1 cellular context compared by ENCODE assay signal in genomic region chr4:107083-107443, GRCh38.
A peak's percentile ranks its signal among the peaks of the same experiment; 100 is the strongest.
TF ChIP-seq lines count a peak whose summit lies in the region.

No MANE protein-coding gene starts in this region.

TF ChIP-seq in WTC11, 78 proteins besides CTCF, POLR2A, EP300 and RAD21:
- TF ChIP-seq ARID4B (CRISPR knock-in tag; IDR thresholded peaks at IDR 0.05; ENCODE audit: borderline replicate concordance) (no peak), ZNF423 (CRISPR knock-in tag; IDR thresholded peaks at IDR 0.05) (no peak), NR1H2 (CRISPR knock-in tag; IDR thresholded peaks at IDR 0.05) (no peak), CBFB (CRISPR knock-in tag; IDR thresholded peaks at IDR 0.05; ENCODE audit: low read depth) (0 out of 2 replicates have a peak, but pooled peaks have one; percentile 4), AFF4 (CRISPR knock-in tag; IDR thresholded peaks at IDR 0.05; ENCODE audit: borderline replicate concordance) (no peak)
